Comparison of ENCODE assay signal across 14 cellular contexts in genomic region chr20:62838511-62838910, GRCh38. TPM values are rescaled to one million over a fixed set of nuclear protein-coding genes. Genes with fewer than 3 reads are reported as not detected.
DNase-seq lines count a peak whose midpoint lies in the region; ATAC-seq and TF ChIP-seq lines count a peak whose summit lies in the region.
"Had no signal": no experiment of that assay in that cellular context is flagged by ENCODE, and none has a peak within 500 bp of the region (broad histone marks: within the 10 kb centered on the region; RNA-seq: fewer than 3 reads in every experiment).

No MANE protein-coding gene starts in this region.

- TF ChIP-seq CTCF in C4-2B (conservative IDR thresholded peaks at IDR 0.05), result no peak
- TF ChIP-seq CTCF in VCaP (conservative IDR thresholded peaks at IDR 0.05), result no peak

- DNase-seq in dermis blood vessel endothelial cell (no peak), KG1 (lab: John Stamatoyannopoulos, UW) (no peak), retina (no peak)
- DNase-seq: activated effector memory CD4-positive, alpha-beta T cell treated with anti-CD3 and anti-CD28 coated beads, Interleukin-2, amount 50 U/mL, for 16 hours; AML-193; glutamatergic neuron; midbrain; NK-92 treated with Interleukin-12 subunit alpha and Interleukin-12 subunit beta, amount 100 ng/mL, for 24 hours had no signal

- ATAC-seq in GM19438 (IDR thresholded peaks at IDR 0.05; ENCODE audit: low read depth, unreplicated experiment) (peak; percentile 76), HG03196 (IDR thresholded peaks at IDR 0.05; ENCODE audit: unreplicated experiment) (peak; percentile 60)
- ATAC-seq in activated CD4-positive, CD25-positive, alpha-beta regulatory T cell treated with anti-CD3 and anti-CD28 coated beads, Interleukin-2, amount 50 U/mL, for 24 hours, result no peak
- ATAC-seq: WTC11 had no signal

- peak overlapping the region; percentile 5 for H3K27ac ChIP-seq in C4-2B
- peak overlapping the region; percentile 72 for H3K27ac ChIP-seq in VCaP

RNA-seq across cellular contexts. Expression of gene COL9A3, which starts 21.7 kb away (rescaled TPM):
- total RNA-seq in dermis blood vessel endothelial cell, result 1.3 and 1.9 TPM in 2 replicates

RNA-seq across cellular contexts. Expression of gene TCFL5, which starts 23.1 kb away (rescaled TPM):
- total RNA-seq in dermis blood vessel endothelial cell, result 14.1 and 14.8 TPM in 2 replicates

RNA-seq across cellular contexts. Expression of gene OGFR, which starts 33.9 kb away (rescaled TPM):
- 48.8 and 58.4 TPM in 2 replicates for total RNA-seq in dermis blood vessel endothelial cell

RNA-seq across cellular contexts. Expression of gene MRGBP, which starts 42.2 kb away (rescaled TPM):
- 18.5 and 19.5 TPM in 2 replicates for total RNA-seq in dermis blood vessel endothelial cell

Comparison
In these comparisons a context has a peak if more than half of its experiments do, and no peak if none do; other contexts are left out.
1. ATAC-seq: peak in GM19438 (single experiment) and HG03196 (single experiment); none in activated CD4-positive, CD25-positive, alpha-beta regulatory T cell treated with anti-CD3 and anti-CD28 coated beads, Interleukin-2, amount 50 U/mL, for 24 hours (0 of 2).